18 cellular contexts compared by ENCODE assay signal in the genomic region with DNA sequence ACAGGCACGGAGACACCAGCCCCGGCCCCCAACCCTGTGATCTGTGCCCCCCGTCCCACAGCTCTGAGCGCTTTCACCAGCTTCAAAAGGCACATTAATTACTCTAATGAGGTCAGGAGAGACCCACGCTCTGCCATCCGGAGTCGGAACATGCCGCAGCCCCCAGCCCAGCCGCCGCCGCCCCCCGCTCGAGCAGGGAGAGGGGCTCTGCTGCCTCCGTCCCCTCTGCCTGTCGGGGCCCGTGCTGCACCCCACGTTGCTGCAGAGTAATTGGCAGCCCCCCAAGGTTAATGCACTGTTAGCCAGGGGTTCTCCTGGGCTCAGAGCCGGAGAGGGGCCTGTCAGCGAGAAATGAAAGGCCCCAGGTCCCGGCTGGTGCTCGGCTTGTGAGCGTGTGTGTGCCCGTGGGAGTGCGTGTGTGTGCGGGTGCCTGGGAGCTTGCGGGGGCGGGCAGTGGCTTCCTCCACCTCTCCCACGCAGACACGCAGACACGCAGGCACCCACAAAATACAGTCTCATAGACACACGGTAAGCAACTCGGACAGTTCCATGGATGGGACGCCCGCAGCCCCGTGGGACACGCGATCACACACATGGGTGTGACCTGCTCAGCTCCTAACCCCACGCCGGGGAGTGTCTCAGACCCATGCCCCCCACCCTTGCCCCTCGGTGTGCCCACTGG. TPM values are rescaled to one million over a fixed set of nuclear protein-coding genes. Genes with fewer than 3 reads are reported as not detected.
DNase-seq lines count a peak whose midpoint lies in the region; ATAC-seq, FAIRE-seq and TF ChIP-seq lines count a peak whose summit lies in the region.
"Had no signal": no experiment of that assay in that cellular context is flagged by ENCODE, and none has a peak within 500 bp of the region (broad histone marks: within the 10 kb centered on the region; RNA-seq: fewer than 3 reads in every experiment).

No MANE protein-coding gene starts in this region.

- no peak for TF ChIP-seq RAD21 in HepG2 (CRISPR knock-in tag; IDR thresholded peaks at IDR 0.05)

- 97% methylated on average over 14 of the region's 40 CpGs for WGBS in HepG2 (ENCODE audit: low lambda C conversion rate)
- 80 to 89% methylated on average over 7 to 21 of the region's 40 CpGs for WGBS in transverse colon (ENCODE audit: low coverage in 1 of 2), 2 donors

- no peak overlapping the region for H2AFZ ChIP-seq in HepG2 (ENCODE audit: low read length)

- no peaks in the 10 kb centered on the region for H3K9me3 Mint-ChIP-seq in activated T-helper 1 cell treated with anti-CD3 and anti-CD28 coated beads, Interleukin-12 subunit alpha, Interleukin-12 subunit beta, Interleukin-2, Interleukin-4 antibody, amounts not matched to agents 30 ng/mL and 10 ng/mL and 1 ng/mL, durations not matched to agents 14 hours and 24 hours and 36 hours
- H3K9me3 Mint-ChIP-seq: H9 had no signal

- POLR2A ChIA-PET in HepG2 (lab: Yijun Ruan, JAX), result no interaction called here

- H3K9me3 ChIP-seq in HepG2 (ENCODE audit: low read length) (no peaks in the 10 kb centered on the region), transverse colon (no peaks in the 10 kb centered on the region)
- H3K9me3 ChIP-seq: BE2C, SJCRH30 had no signal

- TF ChIP-seq CTCF in 22Rv1 (IDR thresholded peaks at IDR 0.05) (no peak), HepG2 (CRISPR knock-in tag; IDR thresholded peaks at IDR 0.05) (no peak), transverse colon (IDR thresholded peaks at IDR 0.05) (no peak)

- H3K27ac ChIP-seq in 22Rv1 (peak overlapping the region; percentile 49), HepG2 (ENCODE audit: extremely low read length, insufficient read depth, low read length) (no peak overlapping the region), transverse colon (no peak overlapping the region)
- H3K27ac ChIP-seq: KMS-11, SJCRH30 had no signal

- no peak overlapping the region for H3K9ac ChIP-seq in HepG2 (ENCODE audit: insufficient read depth, low read depth, low read length)
- H3K9ac ChIP-seq: KMS-11 had no signal

- H3K27ac Mint-ChIP-seq in activated T-helper 1 cell treated with anti-CD3 and anti-CD28 coated beads, Interleukin-12 subunit alpha, Interleukin-12 subunit beta, Interleukin-2, Interleukin-4 antibody, amounts not matched to agents 30 ng/mL and 10 ng/mL and 1 ng/mL, durations not matched to agents 14 hours and 24 hours and 36 hours, result peak overlapping the region; percentile 48

- no TSS peak for BruUV-seq in HepG2 (replicated peaks; lab: Mats Ljungman, UMichigan)

- H3K4me3 ChIP-seq in HepG2 (replicated peaks in 1 of 3; ENCODE audit: insufficient read depth in 1 of 3, low read depth in 2 of 3, low read length in 3 of 3) (no peak overlapping the region), transverse colon (no peak overlapping the region)
- H3K4me3 ChIP-seq: SJCRH30 had no signal

- H3K27me3 Mint-ChIP-seq in activated T-helper 1 cell treated with anti-CD3 and anti-CD28 coated beads, Interleukin-12 subunit alpha, Interleukin-12 subunit beta, Interleukin-2, Interleukin-4 antibody, amounts not matched to agents 30 ng/mL and 10 ng/mL and 1 ng/mL, durations not matched to agents 14 hours and 24 hours and 36 hours (ENCODE audit: insufficient read depth), result peaks cover 12% of the 10 kb centered on the region

- FAIRE-seq in HepG2 (lab: Jason Lieb, UNC), result no peak
- FAIRE-seq: GM19239 had no signal

- no peak for DNase-seq in activated T-helper 1 cell treated with anti-CD3 and anti-CD28 coated beads, Interleukin-12 subunit alpha, Interleukin-12 subunit beta, Interleukin-2, Interleukin-4 antibody, amounts not matched to agents 30 ng/mL and 10 ng/mL and 1 ng/mL, durations not matched to agents 14 hours and 24 hours and 36 hours (ENCODE audit: low spot score)
- no peak for DNase-seq in HepG2 (ENCODE audit: low spot score)
- no peak for DNase-seq in hippocampal formation (lab: John Stamatoyannopoulos, UW)
- DNase-seq in transverse colon, result no peak
- no peak for DNase-seq in T-helper 2 cell
- DNase-seq: 8988T, BE2C, H9, NCI-H1436, NCI-H2029, NCI-H2171, NCI-H446, SJCRH30 had no signal

- H3K36me3 Mint-ChIP-seq in activated T-helper 1 cell treated with anti-CD3 and anti-CD28 coated beads, Interleukin-12 subunit alpha, Interleukin-12 subunit beta, Interleukin-2, Interleukin-4 antibody, amounts not matched to agents 30 ng/mL and 10 ng/mL and 1 ng/mL, durations not matched to agents 14 hours and 24 hours and 36 hours (ENCODE audit: low read depth), result peaks cover 20% of the 10 kb centered on the region

- H3K4me1 ChIP-seq in HepG2 (ENCODE audit: insufficient read depth, low read length), result peaks cover 39% of the 10 kb centered on the region
- H3K4me1 ChIP-seq in transverse colon, result peaks cover 14 to 49% (median 41%) of the 10 kb centered on the region in 4 donors
- H3K4me1 ChIP-seq: BE2C, SJCRH30 had no signal

- CTCF ChIA-PET in HepG2 (lab: Yijun Ruan, JAX; ENCODE audit: low intra/inter-chr PET ratio, low total read pairs), result interaction anchor here (1.7 to 1.9 kb wide), 2 partner anchors 35 to 92 kb away, joined by 6 to 16 read pairs; no protein-coding TSS in a partner anchor

- TF ChIP-seq EP300 in HepG2 (IDR thresholded peaks at IDR 0.05; ENCODE audit: low read depth in 2 of 2, low read length in 2 of 2) (no peak), HepG2 (CRISPR knock-in tag; IDR thresholded peaks at IDR 0.05; ENCODE audit: borderline replicate concordance) (no peak), transverse colon (IDR thresholded peaks at IDR 0.05; ENCODE audit: low read depth) (no peak)

- in situ Hi-C loops in HepG2 (cut with HindIII; ENCODE audit: extremely low pct_ligation_motif_present, low pct_unique_long_range_greater_than_20kb) (loop anchor here (5.0 kb wide), 2 partner anchors 37 to 92 kb away; no protein-coding TSS in a partner anchor), transverse colon (cut with MboI; ENCODE audit: low pct_ligation_motif_present in 1 of 4, low pct_unique_long_range_greater_than_20kb in 1 of 4, low sequenced_read_pairs in 3 of 4) (loop anchor here in 2 of 4 donors (25.0 kb wide), 1 partner anchor 107 kb away; a partner anchor contains a TSS)

- peaks cover 2 to 9% of the 10 kb centered on the region in 2 experiments; a peak in 3 of 5 replicates for H3K36me3 ChIP-seq in HepG2 (replicated peaks in 1 of 2; ENCODE audit: control insufficient read depth in 1 of 2, insufficient read depth in 2 of 2, low read length in 2 of 2)
- no peaks in the 10 kb centered on the region for H3K36me3 ChIP-seq in transverse colon

- no peak for ATAC-seq in HepG2

- TF ChIP-seq POLR2A in HepG2 (IDR thresholded peaks at IDR 0.05; ENCODE audit: insufficient read depth in 1 of 2, low read depth in 2 of 2, low read length in 2 of 2), result no peak
- no peak for TF ChIP-seq POLR2A in transverse colon (IDR thresholded peaks at IDR 0.05)

- H3K4me2 ChIP-seq in HepG2 (ENCODE audit: low read depth, low read length), result no peak overlapping the region
- H3K4me2 ChIP-seq: KMS-11 had no signal

- H3K27me3 ChIP-seq in HepG2 (ENCODE audit: control insufficient read depth in 1 of 2, insufficient read depth in 2 of 2, low read length in 2 of 2) (no peaks in the 10 kb centered on the region), transverse colon (peaks cover 27% of the 10 kb centered on the region)

- no peaks in the 10 kb centered on the region for H4K20me1 ChIP-seq in HepG2 (ENCODE audit: insufficient read depth, low read length)

- intact Hi-C loops in activated T-helper 1 cell treated with anti-CD3 and anti-CD28 coated beads, Interleukin-12 subunit alpha, Interleukin-12 subunit beta, Interleukin-2, Interleukin-4 antibody, amounts not matched to agents 30 ng/mL and 10 ng/mL and 1 ng/mL, durations not matched to agents 14 hours and 24 hours and 36 hours (cut with micrococcal nuclease), result no loop called here
- intact Hi-C loops in HepG2 (cut with micrococcal nuclease; ENCODE audit: unreplicated experiment), result no loop called here
- intact Hi-C loops in transverse colon (cut with DNase I; ENCODE audit: low total_unique reads), result loop anchor here (10.0 kb wide), 1 partner anchor 124 kb away; a partner anchor contains a TSS

- H3K4me1 Mint-ChIP-seq in activated T-helper 1 cell treated with anti-CD3 and anti-CD28 coated beads, Interleukin-12 subunit alpha, Interleukin-12 subunit beta, Interleukin-2, Interleukin-4 antibody, amounts not matched to agents 30 ng/mL and 10 ng/mL and 1 ng/mL, durations not matched to agents 14 hours and 24 hours and 36 hours (ENCODE audit: low read depth), result peaks cover 6% of the 10 kb centered on the region

- H3K79me2 ChIP-seq in HepG2 (ENCODE audit: insufficient read depth, low read length), result peaks cover 4% of the 10 kb centered on the region

- no peak overlapping the region for H3K4me3 Mint-ChIP-seq in activated T-helper 1 cell treated with anti-CD3 and anti-CD28 coated beads, Interleukin-12 subunit alpha, Interleukin-12 subunit beta, Interleukin-2, Interleukin-4 antibody, amounts not matched to agents 30 ng/mL and 10 ng/mL and 1 ng/mL, durations not matched to agents 14 hours and 24 hours and 36 hours
- H3K4me3 Mint-ChIP-seq: CD4-positive, alpha-beta memory T cell had no signal

RNA-seq across cellular contexts. Expression of a gene that starts 4.9 kb away (rescaled TPM):
- not detected in 2 replicates for total RNA-seq in activated T-helper 1 cell treated with anti-CD3 and anti-CD28 coated beads, Interleukin-12 subunit alpha, Interleukin-12 subunit beta, Interleukin-2, Interleukin-4 antibody, amounts not matched to agents 30 ng/mL and 10 ng/mL and 1 ng/mL, durations not matched to agents 14 hours and 24 hours and 36 hours
- total RNA-seq in HepG2 (2016; rRNA removed; fragmentation: Illumina TruSeq; extraction: Trizol), result 4.3 and 9.9 TPM in 2 replicates
- 15.0 and 18.4 TPM in 2 replicates for total RNA-seq in HepG2 (2016; cell fraction: cytosol; rRNA removed; fragmentation: Illumina TruSeq; extraction: Trizol; ENCODE audit: low read depth)
- 5.2 and 11.1 TPM in 2 replicates for total RNA-seq in HepG2 (2016; cell fraction: insoluble cytoplasmic fraction; rRNA removed; fragmentation: Illumina TruSeq; extraction: Trizol)
- total RNA-seq in HepG2 (2016; cell fraction: membrane; rRNA removed; fragmentation: Illumina TruSeq; extraction: Trizol), result 27.1 and 33.2 TPM in 2 replicates
- total RNA-seq in HepG2 (2016; cell fraction: nucleus; rRNA removed; fragmentation: Illumina TruSeq; extraction: Trizol), result 3.7 and 6.5 TPM in 2 replicates
- 6.0 and 11.1 TPM in 2 replicates for polyA plus RNA-seq in HepG2 (2011; rRNA removed)
- 7.3 and 14.1 TPM in 2 replicates for polyA plus RNA-seq in HepG2 (2011; cell fraction: cytosol; rRNA removed)
- 17.9 and 19.5 TPM in 2 replicates for polyA plus RNA-seq in HepG2 (2011; cell fraction: nucleus; rRNA removed)
- polyA plus RNA-seq in HepG2 (2012), result 6.4 and 6.8 TPM in 2 replicates
- polyA plus RNA-seq in HepG2 (2016; cell fraction: cytosol; fragmentation: Illumina TruSeq; extraction: Trizol; ENCODE audit: low read depth), result 17.9 and 19.1 TPM in 2 replicates
- 7.9 and 11.2 TPM in 2 replicates for polyA plus RNA-seq in HepG2 (2016; cell fraction: insoluble cytoplasmic fraction; fragmentation: Illumina TruSeq; extraction: Trizol; ENCODE audit: low read depth)
- 27.7 and 33.0 TPM in 2 replicates for polyA plus RNA-seq in HepG2 (2016; cell fraction: membrane; fragmentation: Illumina TruSeq; extraction: Trizol; ENCODE audit: low read depth)
- 11.7 and 13.4 TPM in 2 replicates for polyA plus RNA-seq in HepG2 (2016; cell fraction: nucleus; fragmentation: Illumina TruSeq; extraction: Trizol; ENCODE audit: insufficient read depth, low read depth)
- 0.28 and 20.0 TPM in 2 replicates for polyA minus RNA-seq in HepG2 (2011; rRNA and poly(A)+ RNA removed; ENCODE audit: low replicate concordance)
- polyA minus RNA-seq in HepG2 (2011; cell fraction: cytosol; rRNA and poly(A)+ RNA removed), result 23.0 and 23.8 TPM in 2 replicates
- 2.8 and 4.2 TPM in 2 replicates for polyA minus RNA-seq in HepG2 (2011; cell fraction: nucleus; rRNA and poly(A)+ RNA removed)
- 100 to 1,000 TPM in 1 of 4 donors, 10 to 100 TPM in 3; 30.5 to 112 (median 40.6) TPM for total RNA-seq in transverse colon
- total RNA-seq: CD4-positive, alpha-beta memory T cell; M059J had no signal
- polyA plus RNA-seq: CD4-positive, alpha-beta memory T cell had no signal

RNA-seq across cellular contexts. Expression of a gene that starts 5.4 kb away (rescaled TPM):
- 119 and 128 TPM in 2 replicates for total RNA-seq in activated T-helper 1 cell treated with anti-CD3 and anti-CD28 coated beads, Interleukin-12 subunit alpha, Interleukin-12 subunit beta, Interleukin-2, Interleukin-4 antibody, amounts not matched to agents 30 ng/mL and 10 ng/mL and 1 ng/mL, durations not matched to agents 14 hours and 24 hours and 36 hours
- total RNA-seq in HepG2 (2016; rRNA removed; fragmentation: Illumina TruSeq; extraction: Trizol) (21.9 and 31.3 TPM in 2 replicates), transverse colon (100 to 1,000 TPM in 2 of 4 donors, 10 to 100 TPM in 2; 72.5 to 116 (median 99.0) TPM)
- total RNA-seq in HepG2 (2016; cell fraction: cytosol; rRNA removed; fragmentation: Illumina TruSeq; extraction: Trizol; ENCODE audit: low read depth), result 67.5 and 90.2 TPM in 2 replicates
- 14.2 and 28.2 TPM in 2 replicates for total RNA-seq in HepG2 (2016; cell fraction: insoluble cytoplasmic fraction; rRNA removed; fragmentation: Illumina TruSeq; extraction: Trizol)
- total RNA-seq in HepG2 (2016; cell fraction: membrane; rRNA removed; fragmentation: Illumina TruSeq; extraction: Trizol), result 57.9 and 74.3 TPM in 2 replicates
- 18.6 and 22.9 TPM in 2 replicates for total RNA-seq in HepG2 (2016; cell fraction: nucleus; rRNA removed; fragmentation: Illumina TruSeq; extraction: Trizol)
- polyA plus RNA-seq in HepG2 (2011; rRNA removed), result 19.5 and 21.2 TPM in 2 replicates
- polyA plus RNA-seq in HepG2 (2011; cell fraction: cytosol; rRNA removed), result 21.0 and 42.4 TPM in 2 replicates
- polyA plus RNA-seq in HepG2 (2011; cell fraction: nucleus; rRNA removed), result 45.8 and 49.4 TPM in 2 replicates
- 14.1 and 18.2 TPM in 2 replicates for polyA plus RNA-seq in HepG2 (2012)
- polyA plus RNA-seq in HepG2 (2016; cell fraction: cytosol; fragmentation: Illumina TruSeq; extraction: Trizol; ENCODE audit: low read depth), result 104 and 136 TPM in 2 replicates
- 24.1 and 30.7 TPM in 2 replicates for polyA plus RNA-seq in HepG2 (2016; cell fraction: insoluble cytoplasmic fraction; fragmentation: Illumina TruSeq; extraction: Trizol; ENCODE audit: low read depth)
- polyA plus RNA-seq in HepG2 (2016; cell fraction: membrane; fragmentation: Illumina TruSeq; extraction: Trizol; ENCODE audit: low read depth), result 78.9 and 88.8 TPM in 2 replicates
- 43.0 and 56.8 TPM in 2 replicates for polyA plus RNA-seq in HepG2 (2016; cell fraction: nucleus; fragmentation: Illumina TruSeq; extraction: Trizol; ENCODE audit: insufficient read depth, low read depth)
- polyA minus RNA-seq in HepG2 (2011; rRNA and poly(A)+ RNA removed; ENCODE audit: low replicate concordance), result 15.5 and 24.8 TPM in 2 replicates
- 9.4 and 11.7 TPM in 2 replicates for polyA minus RNA-seq in HepG2 (2011; cell fraction: cytosol; rRNA and poly(A)+ RNA removed)
- 6.5 and 6.8 TPM in 2 replicates for polyA minus RNA-seq in HepG2 (2011; cell fraction: nucleus; rRNA and poly(A)+ RNA removed)

RNA-seq across cellular contexts. Expression of a gene that starts 11.6 kb away (rescaled TPM):
- total RNA-seq in activated T-helper 1 cell treated with anti-CD3 and anti-CD28 coated beads, Interleukin-12 subunit alpha, Interleukin-12 subunit beta, Interleukin-2, Interleukin-4 antibody, amounts not matched to agents 30 ng/mL and 10 ng/mL and 1 ng/mL, durations not matched to agents 14 hours and 24 hours and 36 hours, result 245 and 256 TPM in 2 replicates
- 133 and 135 TPM in 2 replicates for total RNA-seq in HepG2 (2016; rRNA removed; fragmentation: Illumina TruSeq; extraction: Trizol)
- 96.6 and 116 TPM in 2 replicates for total RNA-seq in HepG2 (2016; cell fraction: cytosol; rRNA removed; fragmentation: Illumina TruSeq; extraction: Trizol; ENCODE audit: low read depth)
- total RNA-seq in HepG2 (2016; cell fraction: insoluble cytoplasmic fraction; rRNA removed; fragmentation: Illumina TruSeq; extraction: Trizol), result 122 and 153 TPM in 2 replicates
- 83.7 and 88.2 TPM in 2 replicates for total RNA-seq in HepG2 (2016; cell fraction: membrane; rRNA removed; fragmentation: Illumina TruSeq; extraction: Trizol)
- total RNA-seq in HepG2 (2016; cell fraction: nucleus; rRNA removed; fragmentation: Illumina TruSeq; extraction: Trizol), result 100 and 108 TPM in 2 replicates
- 140 and 177 TPM in 2 replicates for polyA plus RNA-seq in HepG2 (2011; rRNA removed)
- polyA plus RNA-seq in HepG2 (2011; cell fraction: cytosol; rRNA removed), result 120 and 152 TPM in 2 replicates
- 887 and 1,037 TPM in 2 replicates for polyA plus RNA-seq in HepG2 (2011; cell fraction: nucleus; rRNA removed)
- polyA plus RNA-seq in HepG2 (2012), result 154 and 221 TPM in 2 replicates
- polyA plus RNA-seq in HepG2 (2016; cell fraction: cytosol; fragmentation: Illumina TruSeq; extraction: Trizol; ENCODE audit: low read depth), result 39.2 and 45.5 TPM in 2 replicates
- polyA plus RNA-seq in HepG2 (2016; cell fraction: insoluble cytoplasmic fraction; fragmentation: Illumina TruSeq; extraction: Trizol; ENCODE audit: low read depth), result 156 and 182 TPM in 2 replicates
- polyA plus RNA-seq in HepG2 (2016; cell fraction: membrane; fragmentation: Illumina TruSeq; extraction: Trizol; ENCODE audit: low read depth), result 63.6 and 72.0 TPM in 2 replicates
- polyA plus RNA-seq in HepG2 (2016; cell fraction: nucleus; fragmentation: Illumina TruSeq; extraction: Trizol; ENCODE audit: insufficient read depth, low read depth), result 293 and 318 TPM in 2 replicates
- 38.8 and 49.7 TPM in 2 replicates for polyA minus RNA-seq in HepG2 (2011; rRNA and poly(A)+ RNA removed; ENCODE audit: low replicate concordance)
- polyA minus RNA-seq in HepG2 (2011; cell fraction: cytosol; rRNA and poly(A)+ RNA removed), result 32.8 and 38.9 TPM in 2 replicates
- polyA minus RNA-seq in HepG2 (2011; cell fraction: nucleus; rRNA and poly(A)+ RNA removed), result 106 and 131 TPM in 2 replicates
- total RNA-seq in transverse colon, result 100 to 1,000 TPM; 431 to 488 (median 460) TPM

RNA-seq across cellular contexts. Expression of a gene that starts 32.3 kb away (rescaled TPM):
- total RNA-seq in activated T-helper 1 cell treated with anti-CD3 and anti-CD28 coated beads, Interleukin-12 subunit alpha, Interleukin-12 subunit beta, Interleukin-2, Interleukin-4 antibody, amounts not matched to agents 30 ng/mL and 10 ng/mL and 1 ng/mL, durations not matched to agents 14 hours and 24 hours and 36 hours, result 87.6 and 91.6 TPM in 2 replicates
- total RNA-seq in HepG2 (2016; rRNA removed; fragmentation: Illumina TruSeq; extraction: Trizol) (8.4 and 10.7 TPM in 2 replicates), transverse colon (100 to 1,000 TPM in 3 of 4 donors, 10 to 100 TPM in 1; 89.4 to 379 (median 116) TPM)
- total RNA-seq in HepG2 (2016; cell fraction: cytosol; rRNA removed; fragmentation: Illumina TruSeq; extraction: Trizol; ENCODE audit: low read depth), result 6.5 and 7.9 TPM in 2 replicates
- 8.9 and 11.0 TPM in 2 replicates for total RNA-seq in HepG2 (2016; cell fraction: insoluble cytoplasmic fraction; rRNA removed; fragmentation: Illumina TruSeq; extraction: Trizol)
- 14.1 and 14.8 TPM in 2 replicates for total RNA-seq in HepG2 (2016; cell fraction: membrane; rRNA removed; fragmentation: Illumina TruSeq; extraction: Trizol)
- total RNA-seq in HepG2 (2016; cell fraction: nucleus; rRNA removed; fragmentation: Illumina TruSeq; extraction: Trizol), result 17.3 and 19.0 TPM in 2 replicates
- polyA plus RNA-seq in HepG2 (2011; rRNA removed), result 18.0 and 19.6 TPM in 2 replicates
- 14.8 and 17.8 TPM in 2 replicates for polyA plus RNA-seq in HepG2 (2011; cell fraction: cytosol; rRNA removed)
- 116 and 135 TPM in 2 replicates for polyA plus RNA-seq in HepG2 (2011; cell fraction: nucleus; rRNA removed)
- 27.5 and 28.1 TPM in 2 replicates for polyA plus RNA-seq in HepG2 (2012)
- 2.7 and 3.3 TPM in 2 replicates for polyA plus RNA-seq in HepG2 (2016; cell fraction: cytosol; fragmentation: Illumina TruSeq; extraction: Trizol; ENCODE audit: low read depth)
- polyA plus RNA-seq in HepG2 (2016; cell fraction: insoluble cytoplasmic fraction; fragmentation: Illumina TruSeq; extraction: Trizol; ENCODE audit: low read depth), result 30.9 and 43.0 TPM in 2 replicates
- polyA plus RNA-seq in HepG2 (2016; cell fraction: membrane; fragmentation: Illumina TruSeq; extraction: Trizol; ENCODE audit: low read depth), result 10.2 and 10.3 TPM in 2 replicates
- polyA plus RNA-seq in HepG2 (2016; cell fraction: nucleus; fragmentation: Illumina TruSeq; extraction: Trizol; ENCODE audit: insufficient read depth, low read depth), result 76.5 and 77.9 TPM in 2 replicates
- polyA minus RNA-seq in HepG2 (2011; rRNA and poly(A)+ RNA removed; ENCODE audit: low replicate concordance), result 14.0 and 39.5 TPM in 2 replicates
- polyA minus RNA-seq in HepG2 (2011; cell fraction: cytosol; rRNA and poly(A)+ RNA removed), result 42.7 and 47.0 TPM in 2 replicates
- 36.8 and 48.0 TPM in 2 replicates for polyA minus RNA-seq in HepG2 (2011; cell fraction: nucleus; rRNA and poly(A)+ RNA removed)

RNA-seq across cellular contexts. Expression of a gene that starts 39.2 kb away (rescaled TPM):
- total RNA-seq in activated T-helper 1 cell treated with anti-CD3 and anti-CD28 coated beads, Interleukin-12 subunit alpha, Interleukin-12 subunit beta, Interleukin-2, Interleukin-4 antibody, amounts not matched to agents 30 ng/mL and 10 ng/mL and 1 ng/mL, durations not matched to agents 14 hours and 24 hours and 36 hours, result 234 and 239 TPM in 2 replicates
- total RNA-seq in HepG2 (2016; rRNA removed; fragmentation: Illumina TruSeq; extraction: Trizol), result 78.7 and 88.0 TPM in 2 replicates
- total RNA-seq in HepG2 (2016; cell fraction: cytosol; rRNA removed; fragmentation: Illumina TruSeq; extraction: Trizol; ENCODE audit: low read depth), result 72.7 and 79.4 TPM in 2 replicates
- total RNA-seq in HepG2 (2016; cell fraction: insoluble cytoplasmic fraction; rRNA removed; fragmentation: Illumina TruSeq; extraction: Trizol), result 80.1 and 93.1 TPM in 2 replicates
- 72.8 and 84.2 TPM in 2 replicates for total RNA-seq in HepG2 (2016; cell fraction: membrane; rRNA removed; fragmentation: Illumina TruSeq; extraction: Trizol)
- total RNA-seq in HepG2 (2016; cell fraction: nucleus; rRNA removed; fragmentation: Illumina TruSeq; extraction: Trizol), result 40.6 and 53.8 TPM in 2 replicates
- 39.4 and 49.3 TPM in 2 replicates for polyA plus RNA-seq in HepG2 (2011; rRNA removed)
- 61.0 and 112 TPM in 2 replicates for polyA plus RNA-seq in HepG2 (2011; cell fraction: cytosol; rRNA removed)
- 105 and 111 TPM in 2 replicates for polyA plus RNA-seq in HepG2 (2011; cell fraction: nucleus; rRNA removed)
- polyA plus RNA-seq in HepG2 (2012), result 67.0 and 70.9 TPM in 2 replicates
- 126 and 135 TPM in 2 replicates for polyA plus RNA-seq in HepG2 (2016; cell fraction: cytosol; fragmentation: Illumina TruSeq; extraction: Trizol; ENCODE audit: low read depth)
- 131 and 155 TPM in 2 replicates for polyA plus RNA-seq in HepG2 (2016; cell fraction: insoluble cytoplasmic fraction; fragmentation: Illumina TruSeq; extraction: Trizol; ENCODE audit: low read depth)
- polyA plus RNA-seq in HepG2 (2016; cell fraction: membrane; fragmentation: Illumina TruSeq; extraction: Trizol; ENCODE audit: low read depth), result 112 and 121 TPM in 2 replicates
- 129 and 134 TPM in 2 replicates for polyA plus RNA-seq in HepG2 (2016; cell fraction: nucleus; fragmentation: Illumina TruSeq; extraction: Trizol; ENCODE audit: insufficient read depth, low read depth)
- 60.5 and 86.6 TPM in 2 replicates for polyA minus RNA-seq in HepG2 (2011; rRNA and poly(A)+ RNA removed; ENCODE audit: low replicate concordance)
- 53.6 and 68.0 TPM in 2 replicates for polyA minus RNA-seq in HepG2 (2011; cell fraction: cytosol; rRNA and poly(A)+ RNA removed)
- polyA minus RNA-seq in HepG2 (2011; cell fraction: nucleus; rRNA and poly(A)+ RNA removed), result 14.7 and 18.9 TPM in 2 replicates
- 100 to 1,000 TPM; 157 to 650 (median 240) TPM for total RNA-seq in transverse colon
